Comparison of ENCODE assay signal across 10 cellular contexts in genomic region chr10:122286872-122287271, GRCh38.
DNase-seq lines count a peak whose midpoint lies in the region; ATAC-seq and TF ChIP-seq lines count a peak whose summit lies in the region.
"Had no signal": no experiment of that assay in that cellular context is flagged by ENCODE, and none has a peak within 500 bp of the region (broad histone marks: within the 10 kb centered on the region; RNA-seq: fewer than 3 reads in every experiment).

No MANE protein-coding gene starts in this region.

- no peak overlapping the region for H3K27ac ChIP-seq in substantia nigra (ENCODE audit: low read depth, low read length, poor library complexity, severe bottlenecking)
- H3K27ac ChIP-seq: HL-60 had no signal

- DNase-seq in NCI-H524 (lab: John Stamatoyannopoulos, UW): peak; percentile 8 to 49
- no peak for DNase-seq in NCI-H524 treated with DMSO at 0.1 percent for 48 hours (lab: John Stamatoyannopoulos, UW)
- peak; percentile 80 for DNase-seq in astrocyte of the cerebellum (ENCODE audit: low read depth)
- DNase-seq in iPS-NIHi11 (ENCODE audit: low spot score): peak; percentile 65
- peak in 30 of 49 donors; percentile 13 to 77 (median 44) for DNase-seq in substantia nigra (lab: John Stamatoyannopoulos, UW)
- DNase-seq in activated CD4-positive, CD25-positive, alpha-beta regulatory T cell (lab: John Stamatoyannopoulos, UW): no peak
- DNase-seq: activated naive CD4-positive, alpha-beta T cell treated with anti-CD3 and anti-CD28 coated beads, Interleukin-2, amount 10 ng/mL, durations not matched to agents 7 days and 5 days had no signal

- TF ChIP-seq CTCF in astrocyte of the cerebellum (IDR thresholded peaks at IDR 0.05; ENCODE audit: low read depth, low read length, missing control alignments): no peak

- no peak overlapping the region for H3K4me3 ChIP-seq in astrocyte of the cerebellum (ENCODE audit: low read depth, low read length)

- in situ Hi-C loops in astrocyte of the cerebellum (cut with HindIII; ENCODE audit: low sequenced_read_pairs): no loop called here

- ATAC-seq in HG03571 (IDR thresholded peaks at IDR 0.05; ENCODE audit: unreplicated experiment): no peak
- no peak for ATAC-seq in HG02885 (IDR thresholded peaks at IDR 0.05; ENCODE audit: poor library complexity, unreplicated experiment)

Comparison
In these comparisons a context has a peak if more than half of its experiments do, and no peak if none do; other contexts are left out.
1. DNase-seq: peak in NCI-H524 (2 of 2), astrocyte of the cerebellum (single experiment), iPS-NIHi11 (single experiment) and substantia nigra (30 of 49); none in NCI-H524 treated with DMSO at 0.1 percent for 48 hours (single experiment) and activated CD4-positive, CD25-positive, alpha-beta regulatory T cell (0 of 4).